In the genomic region with DNA sequence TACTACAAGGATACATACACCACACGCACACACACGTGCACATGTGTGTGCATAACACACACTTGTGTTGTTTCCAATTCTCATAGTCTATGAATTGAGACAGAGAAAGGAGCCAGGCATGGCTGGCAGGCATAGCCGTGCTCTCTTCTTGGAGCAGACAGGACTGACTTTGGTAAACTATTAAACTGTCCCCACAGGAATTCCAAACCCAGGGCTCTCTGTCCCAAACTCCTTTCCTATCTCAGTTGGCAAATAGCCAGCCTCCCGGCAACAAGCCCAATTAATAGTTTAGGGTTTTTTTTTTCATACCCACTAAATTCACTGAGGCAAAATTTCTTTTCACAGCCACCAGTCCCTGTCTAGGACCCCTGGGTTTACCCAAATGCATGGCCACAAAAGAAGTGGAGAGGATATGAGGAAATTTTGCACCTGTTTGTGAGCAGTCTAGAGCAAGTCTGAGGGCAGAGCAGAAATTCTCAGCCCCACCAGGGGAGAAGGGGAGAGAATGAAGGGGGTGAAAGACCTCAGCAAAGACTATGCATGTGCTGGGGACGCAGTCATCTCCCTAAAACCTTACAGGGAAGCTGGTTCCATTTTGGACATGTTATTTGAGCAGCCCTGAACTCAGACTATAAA, we compare ENCODE assay signal across 1 cellular context.
TF ChIP-seq lines count a peak whose summit lies in the region.

No MANE protein-coding gene starts in this region.

TF ChIP-seq in HepG2, 621 proteins besides CTCF, POLR2A, EP300 and RAD21 (continued from another document):
- TF ChIP-seq, protein P1, sequence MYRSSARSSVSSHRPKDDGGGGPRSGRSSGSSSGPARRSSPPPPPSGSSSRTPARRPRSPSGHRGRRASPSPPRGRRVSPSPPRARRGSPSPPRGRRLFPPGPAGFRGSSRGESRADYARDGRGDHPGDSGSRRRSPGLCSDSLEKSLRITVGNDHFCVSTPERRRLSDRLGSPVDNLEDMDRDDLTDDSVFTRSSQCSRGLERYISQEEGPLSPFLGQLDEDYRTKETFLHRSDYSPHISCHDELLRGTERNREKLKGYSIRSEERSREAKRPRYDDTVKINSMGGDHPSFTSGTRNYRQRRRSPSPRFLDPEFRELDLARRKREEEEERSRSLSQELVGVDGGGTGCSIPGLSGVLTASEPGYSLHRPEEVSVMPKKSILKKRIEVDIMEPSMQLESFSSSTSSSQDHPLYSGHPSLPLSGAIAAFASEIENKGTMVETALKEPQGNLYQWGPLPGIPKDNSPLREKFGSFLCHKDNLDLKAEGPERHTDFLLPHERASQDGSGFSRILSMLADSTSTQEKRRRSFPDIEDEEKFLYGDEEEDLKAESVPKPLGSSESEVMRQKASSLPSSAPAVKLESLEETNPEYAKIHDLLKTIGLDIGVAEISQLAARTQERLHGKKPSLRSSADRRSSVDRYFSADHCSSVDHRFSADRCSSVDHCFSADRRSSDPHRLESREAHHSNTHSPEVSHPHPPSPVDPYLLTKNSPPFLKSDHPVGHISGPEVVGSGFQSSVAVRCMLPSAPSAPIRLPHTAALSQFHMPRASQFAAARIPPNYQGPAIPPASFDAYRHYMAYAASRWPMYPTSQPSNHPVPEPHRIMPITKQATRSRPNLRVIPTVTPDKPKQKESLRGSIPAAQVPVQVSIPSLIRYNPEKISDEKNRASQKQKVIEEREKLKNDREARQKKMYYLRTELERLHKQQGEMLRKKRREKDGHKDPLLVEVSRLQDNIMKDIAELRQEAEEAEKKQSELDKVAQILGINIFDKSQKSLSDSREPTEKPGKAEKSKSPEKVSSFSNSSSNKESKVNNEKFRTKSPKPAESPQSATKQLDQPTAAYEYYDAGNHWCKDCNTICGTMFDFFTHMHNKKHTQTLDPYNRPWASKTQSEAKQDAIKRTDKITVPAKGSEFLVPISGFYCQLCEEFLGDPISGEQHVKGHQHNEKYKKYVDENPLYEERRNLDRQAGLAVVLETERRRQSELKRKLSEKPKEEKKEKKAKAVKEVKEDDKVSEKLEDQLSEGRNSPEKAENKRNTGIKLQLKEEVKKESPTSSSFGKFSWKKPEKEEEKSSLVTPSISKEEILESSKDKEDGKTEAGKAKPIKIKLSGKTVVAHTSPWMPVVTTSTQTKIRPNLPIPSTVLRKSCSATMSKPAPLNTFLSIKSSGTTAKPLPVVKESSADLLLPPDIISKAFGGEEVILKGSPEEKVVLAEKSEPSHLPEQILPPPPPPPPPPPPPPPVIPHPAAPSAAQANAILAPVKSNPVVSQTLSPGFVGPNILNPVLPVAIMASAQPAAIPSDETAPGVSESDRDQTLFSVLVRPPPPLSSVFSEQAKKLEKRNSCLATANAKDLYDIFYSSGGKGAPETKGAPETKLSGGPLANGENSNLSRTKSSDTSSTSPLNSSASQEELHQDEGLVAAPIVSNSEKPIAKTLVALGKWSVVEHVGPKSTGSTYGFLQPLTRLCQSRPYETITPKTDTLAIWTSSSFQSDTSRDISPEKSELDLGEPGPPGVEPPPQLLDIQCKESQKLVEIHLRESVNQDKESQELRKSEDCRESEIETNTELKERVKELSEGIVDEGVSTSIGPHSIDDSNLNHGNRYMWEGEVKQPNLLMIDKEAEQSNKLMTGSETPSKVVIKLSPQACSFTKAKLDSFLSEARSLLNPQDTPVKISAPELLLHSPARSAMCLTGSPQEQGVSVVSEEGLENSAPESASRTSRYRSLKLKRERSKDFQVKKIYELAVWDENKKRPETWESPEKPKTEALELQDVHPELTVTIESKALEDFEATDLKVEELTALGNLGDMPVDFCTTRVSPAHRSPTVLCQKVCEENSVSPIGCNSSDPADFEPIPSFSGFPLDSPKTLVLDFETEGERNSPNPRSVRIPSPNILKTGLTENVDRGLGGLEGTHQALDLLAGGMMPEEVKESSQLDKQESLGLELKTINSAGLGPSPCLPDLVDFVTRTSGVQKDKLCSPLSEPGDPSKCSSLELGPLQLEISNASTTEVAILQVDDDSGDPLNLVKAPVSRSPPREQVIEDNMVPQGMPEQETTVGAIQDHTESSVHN (CRISPR knock-in tag; IDR thresholded peaks at IDR 0.05) = no peak
- TF ChIP-seq, protein P2, sequence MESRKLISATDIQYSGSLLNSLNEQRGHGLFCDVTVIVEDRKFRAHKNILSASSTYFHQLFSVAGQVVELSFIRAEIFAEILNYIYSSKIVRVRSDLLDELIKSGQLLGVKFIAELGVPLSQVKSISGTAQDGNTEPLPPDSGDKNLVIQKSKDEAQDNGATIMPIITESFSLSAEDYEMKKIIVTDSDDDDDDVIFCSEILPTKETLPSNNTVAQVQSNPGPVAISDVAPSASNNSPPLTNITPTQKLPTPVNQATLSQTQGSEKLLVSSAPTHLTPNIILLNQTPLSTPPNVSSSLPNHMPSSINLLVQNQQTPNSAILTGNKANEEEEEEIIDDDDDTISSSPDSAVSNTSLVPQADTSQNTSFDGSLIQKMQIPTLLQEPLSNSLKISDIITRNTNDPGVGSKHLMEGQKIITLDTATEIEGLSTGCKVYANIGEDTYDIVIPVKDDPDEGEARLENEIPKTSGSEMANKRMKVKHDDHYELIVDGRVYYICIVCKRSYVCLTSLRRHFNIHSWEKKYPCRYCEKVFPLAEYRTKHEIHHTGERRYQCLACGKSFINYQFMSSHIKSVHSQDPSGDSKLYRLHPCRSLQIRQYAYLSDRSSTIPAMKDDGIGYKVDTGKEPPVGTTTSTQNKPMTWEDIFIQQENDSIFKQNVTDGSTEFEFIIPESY (CRISPR knock-in tag; IDR thresholded peaks at IDR 0.05) = no peak
- TF ChIP-seq SAP130 (CRISPR knock-in tag; IDR thresholded peaks at IDR 0.05; ENCODE audit: low read depth) (no peak), ZNF75D (CRISPR knock-in tag; IDR thresholded peaks at IDR 0.05; ENCODE audit: borderline replicate concordance) (no peak)
